1 cellular context compared by ENCODE assay signal in genomic region chr5:178994580-178995340, GRCh38.
TF ChIP-seq lines count a peak whose summit lies in the region.

Gene GRM6, minus strand, starts transcription at chr5:178995320. Its CDS starts 376 bp downstream, at chr5:178994944.

TF ChIP-seq in WTC11, 78 proteins besides CTCF, POLR2A, EP300 and RAD21 (continued from another document and continues in another):
- peak; percentile 96; the same call in 1 of the 2 replicates for TF ChIP-seq ARID4B (CRISPR knock-in tag; IDR thresholded peaks at IDR 0.05; ENCODE audit: borderline replicate concordance)
- TF ChIP-seq FOXK1 (CRISPR knock-in tag; IDR thresholded peaks at IDR 0.05) = peak; percentile 80
- TF ChIP-seq NFATC4 (CRISPR knock-in tag; IDR thresholded peaks at IDR 0.05) = no peak
- peak; percentile 47 for TF ChIP-seq NFYB (CRISPR knock-in tag; conservative IDR thresholded peaks at IDR 0.05; ENCODE audit: low read depth)
- no peak for TF ChIP-seq SMAD3 (CRISPR knock-in tag; IDR thresholded peaks at IDR 0.05; ENCODE audit: borderline replicate concordance)
- no peak for TF ChIP-seq HMGXB4 (CRISPR knock-in tag; IDR thresholded peaks at IDR 0.05)
- no peak for TF ChIP-seq CREB1 (CRISPR knock-in tag; IDR thresholded peaks at IDR 0.05)
- TF ChIP-seq ZBTB21 (CRISPR knock-in tag; IDR thresholded peaks at IDR 0.05; ENCODE audit: borderline replicate concordance) = 0 out of 2 replicates have a peak, but pooled peaks have one; percentile 55
- TF ChIP-seq MYBL2 (CRISPR knock-in tag; IDR thresholded peaks at IDR 0.05) = no peak; the same call in 1 of the 2 replicates
- TF ChIP-seq FOXP1 (CRISPR knock-in tag; IDR thresholded peaks at IDR 0.05; ENCODE audit: borderline replicate concordance) = peak; percentile 99
- no peak for TF ChIP-seq GABPB1 (CRISPR knock-in tag; IDR thresholded peaks at IDR 0.05)
- peak; percentile 88 for TF ChIP-seq IRF1 (CRISPR knock-in tag; IDR thresholded peaks at IDR 0.05)
- no peak for TF ChIP-seq MLX (CRISPR knock-in tag; IDR thresholded peaks at IDR 0.05)
- peak; percentile 91 for TF ChIP-seq KAT7 (CRISPR knock-in tag; IDR thresholded peaks at IDR 0.05; ENCODE audit: borderline replicate concordance)
- TF ChIP-seq STAT6 (CRISPR knock-in tag; conservative IDR thresholded peaks at IDR 0.05; ENCODE audit: low read depth) = no peak
- 0 out of 2 replicates have a peak, but pooled peaks have one; percentile 61 for TF ChIP-seq ETV6 (CRISPR knock-in tag; IDR thresholded peaks at IDR 0.05)
- TF ChIP-seq HMGA2 (CRISPR knock-in tag; IDR thresholded peaks at IDR 0.05) = no peak
- TF ChIP-seq SOX15 (CRISPR knock-in tag; IDR thresholded peaks at IDR 0.05) = no peak
- TF ChIP-seq ATF2 (CRISPR knock-in tag; IDR thresholded peaks at IDR 0.05; ENCODE audit: borderline replicate concordance, low read depth) = no peak
- no peak for TF ChIP-seq CBFB (CRISPR knock-in tag; IDR thresholded peaks at IDR 0.05; ENCODE audit: low read depth)
- TF ChIP-seq ZNF219 (CRISPR knock-in tag; IDR thresholded peaks at IDR 0.05; ENCODE audit: borderline replicate concordance) = peak; percentile 78; the same call in 1 of the 2 replicates
- 0 out of 2 replicates have a peak, but pooled peaks have one; percentile 34 for TF ChIP-seq ELF4 (CRISPR knock-in tag; IDR thresholded peaks at IDR 0.05; ENCODE audit: low read depth)
- no peak for TF ChIP-seq AFF4 (CRISPR knock-in tag; IDR thresholded peaks at IDR 0.05; ENCODE audit: borderline replicate concordance)
- TF ChIP-seq ZNF317 (CRISPR knock-in tag; IDR thresholded peaks at IDR 0.05; ENCODE audit: borderline replicate concordance, low read depth) = peak; percentile 29; the same call in 1 of the 2 replicates
- TF ChIP-seq NFE2L1 (CRISPR knock-in tag; IDR thresholded peaks at IDR 0.05) = peak; percentile 64; the same call in 1 of the 2 replicates
- peak; percentile 84; the same call in 1 of the 2 replicates for TF ChIP-seq TCF7 (CRISPR knock-in tag; IDR thresholded peaks at IDR 0.05; ENCODE audit: low read depth)
- no peak for TF ChIP-seq ZNF425 (CRISPR knock-in tag; conservative IDR thresholded peaks at IDR 0.05)
- no peak; the same call in 1 of the 2 replicates for TF ChIP-seq IRF2 (CRISPR knock-in tag; IDR thresholded peaks at IDR 0.05; ENCODE audit: borderline replicate concordance, low read depth)
- TF ChIP-seq ATF1 (CRISPR knock-in tag; IDR thresholded peaks at IDR 0.05) = no peak; the same call in 1 of the 2 replicates
- peak; percentile 75; the same call in 1 of the 2 replicates for TF ChIP-seq E2F4 (CRISPR knock-in tag; IDR thresholded peaks at IDR 0.05; ENCODE audit: borderline replicate concordance, low read depth)
- TF ChIP-seq TEAD4 (CRISPR knock-in tag; IDR thresholded peaks at IDR 0.05) = peak; percentile 90
- no peak for TF ChIP-seq CDX4 (CRISPR knock-in tag; IDR thresholded peaks at IDR 0.05; ENCODE audit: borderline replicate concordance)
- peak; percentile 90 for TF ChIP-seq JUN (CRISPR knock-in tag; IDR thresholded peaks at IDR 0.05)
- TF ChIP-seq SMAD4 (CRISPR knock-in tag; IDR thresholded peaks at IDR 0.05) = peak; percentile 76; the same call in 1 of the 2 replicates
- TF ChIP-seq E2F1 (CRISPR knock-in tag; IDR thresholded peaks at IDR 0.05) = peak; percentile 76; the same call in 1 of the 2 replicates
